Comparison of ENCODE assay signal across 17 cellular contexts in the genomic region with DNA sequence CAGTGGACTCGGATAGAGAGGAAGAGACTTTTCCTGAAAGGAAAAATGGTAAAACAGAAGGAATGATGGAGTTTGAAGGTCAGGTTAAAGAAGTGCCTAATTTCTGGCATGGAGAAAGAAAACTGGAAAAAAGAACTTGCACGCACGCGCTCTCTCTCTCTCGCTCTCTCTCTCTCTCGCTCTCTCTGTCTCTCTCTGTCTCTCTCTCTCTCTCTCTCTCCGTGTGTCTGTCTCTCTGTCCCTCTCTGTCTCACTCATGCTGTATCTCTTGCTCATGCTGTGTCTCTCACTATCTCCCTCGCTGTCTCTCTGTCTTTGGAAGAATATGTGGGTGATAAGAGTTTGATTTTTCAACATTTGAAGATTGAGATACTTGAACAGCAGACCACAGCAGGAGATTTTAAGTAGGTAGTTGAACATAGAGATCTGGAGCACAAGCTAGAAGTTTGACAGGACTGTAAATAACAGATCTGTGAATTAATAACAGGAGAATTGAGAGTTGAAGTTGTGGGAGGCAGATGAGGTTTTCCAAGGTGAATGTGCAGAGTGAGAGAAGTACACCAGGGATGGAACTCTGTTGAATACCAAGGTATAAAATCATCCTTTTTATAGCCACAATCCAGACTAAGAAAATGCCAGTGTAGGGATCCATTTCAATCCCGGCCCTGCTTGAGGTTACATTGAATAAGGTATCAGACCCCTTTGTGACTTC. TPM values are rescaled to one million over a fixed set of nuclear protein-coding genes. Genes with fewer than 3 reads are reported as not detected.
DNase-seq lines count a peak whose midpoint lies in the region; ATAC-seq, FAIRE-seq and TF ChIP-seq lines count a peak whose summit lies in the region.
"Had no signal": no experiment of that assay in that cellular context is flagged by ENCODE, and none has a peak within 500 bp of the region (broad histone marks: within the 10 kb centered on the region; RNA-seq: fewer than 3 reads in every experiment).

No MANE protein-coding gene starts in this region.

- DNase-seq in activated CD4-positive, alpha-beta memory T cell treated with anti-CD3 and anti-CD28 coated beads for 36 hours, result no peak
- no peak for DNase-seq in activated CD4-positive, alpha-beta memory T cell treated with anti-CD3 and anti-CD28 coated beads, Interleukin-2, amount 10 ng/mL, durations not matched to agents 7 days and 5 days
- DNase-seq in GM23248 (peak; percentile 37), GM12878 (ENCODE audit: low read depth, low spot score) (no peak), natural killer cell (no peak), GM12892 (ENCODE audit: insufficient read length) (no peak), NCI-H526 (lab: John Stamatoyannopoulos, UW) (no peak)
- DNase-seq in stimulated activated CD4-positive, alpha-beta T cell treated with anti-CD3 and anti-CD28 coated beads, Interleukin-4, amount 100 ng/mL, for 24 hours, result no peak
- DNase-seq: activated CD4-positive, alpha-beta T cell treated with anti-CD3 and anti-CD28 coated beads, Interleukin-2, amount 50 U/mL, for 4 hours; activated naive CD4-positive, alpha-beta T cell treated with Interleukin-2 at 50 U/mL for 16 hours; DMS153; esophagus squamous epithelium; NCI-H146; NCI-H510A treated with DMSO at 0.1 percent for 48 hours; ovary had no signal

- H3K9ac ChIP-seq in GM23248 (no peak overlapping the region), GM12878 (ENCODE audit: control insufficient read depth, insufficient read depth, low read length) (no peak overlapping the region)

- TF ChIP-seq POLR2A in GM12878 (IDR thresholded peaks at IDR 0.05; ENCODE audit: low read depth, low read length) (no peak), GM12892 (IDR thresholded peaks at IDR 0.05; ENCODE audit: low read depth, low read length) (no peak)

- RAD21 ChIA-PET in GM12878 (lab: Charles Lee; ENCODE audit: unreplicated experiment), result interaction anchor here (1.0 to 1.4 kb wide), 3 partner anchors 27 to 37 kb away, joined by 3 to 6 read pairs (median 3); partner anchors contain the start of gene ADD3

- ATAC-seq in GM12878 (no peak), natural killer cell (peak in 1 of 3 donors; percentile 6)

- no peak overlapping the region for H3K4me3 Mint-ChIP-seq in activated CD4-positive, alpha-beta memory T cell treated with anti-CD3 and anti-CD28 coated beads for 36 hours
- H3K4me3 Mint-ChIP-seq in activated CD4-positive, alpha-beta memory T cell treated with anti-CD3 and anti-CD28 coated beads, Interleukin-2, amount 10 ng/mL, durations not matched to agents 7 days and 5 days, result no peak overlapping the region
- peak overlapping the region; percentile 48 for H3K4me3 Mint-ChIP-seq in natural killer cell

- TF ChIP-seq CTCF in GM12878 (IDR thresholded peaks at IDR 0.05 in 2 of 3, conservative IDR thresholded peaks at IDR 0.05 in 1 of 3; ENCODE audit: control insufficient read depth in 2 of 3, extremely low read depth in 1 of 3, insufficient read depth in 1 of 3, low read depth in 3 of 3, low read length in 3 of 3) (no peak), natural killer cell (IDR thresholded peaks at IDR 0.05) (no peak)

- no TSS peak for BruUV-seq in GM12878 (replicated peaks; lab: Mats Ljungman, UMichigan)

- FAIRE-seq in GM12878 (lab: Jason Lieb, UNC), result no peak
- FAIRE-seq in GM12892 (lab: Jason Lieb, UNC), result no peak

- peaks cover under 1% of the 10 kb centered on the region for H3F3A ChIP-seq in GM23248 (ENCODE audit: insufficient read depth)

- H3K36me3 ChIP-seq in GM23248 (ENCODE audit: low read depth), result no peaks in the 10 kb centered on the region; the same call in 1 of the 2 replicates
- H3K36me3 ChIP-seq in GM12878 (ENCODE audit: control insufficient read depth in 2 of 2, insufficient read depth in 2 of 2, low read length in 1 of 2), result no peaks in the 10 kb centered on the region; a peak in 1 of 4 replicates
- H3K36me3 ChIP-seq: esophagus squamous epithelium, ovary had no signal

- H3K4me3 ChIP-seq in GM23248, result no peak overlapping the region
- H3K4me3 ChIP-seq in GM12878, result no peak overlapping the region
- H3K4me3 ChIP-seq: coronary artery, esophagus squamous epithelium, hepatocyte, ovary had no signal

- H3K4me2 ChIP-seq in GM23248 (ENCODE audit: unreplicated experiment), result peak overlapping the region; percentile 51
- H3K4me2 ChIP-seq in GM12878 (ENCODE audit: control insufficient read depth, insufficient read depth), result no peak overlapping the region
- H3K4me2 ChIP-seq: hepatocyte had no signal

- H3K9me3 ChIP-seq in GM23248 (ENCODE audit: low read depth) (no peaks in the 10 kb centered on the region), GM12878 (replicated peaks; ENCODE audit: control insufficient read depth, insufficient read depth, low read length) (no peaks in the 10 kb centered on the region)
- H3K9me3 ChIP-seq: esophagus squamous epithelium, ovary had no signal

- H3K36me3 Mint-ChIP-seq in activated CD4-positive, alpha-beta memory T cell treated with anti-CD3 and anti-CD28 coated beads for 36 hours, result peaks cover 5% of the 10 kb centered on the region
- peaks cover 22% of the 10 kb centered on the region for H3K36me3 Mint-ChIP-seq in activated CD4-positive, alpha-beta memory T cell treated with anti-CD3 and anti-CD28 coated beads, Interleukin-2, amount 10 ng/mL, durations not matched to agents 7 days and 5 days (ENCODE audit: low read depth)
- H3K36me3 Mint-ChIP-seq in natural killer cell, result no peaks in the 10 kb centered on the region

- CTCF ChIA-PET in activated CD4-positive, alpha-beta memory T cell treated with anti-CD3 and anti-CD28 coated beads for 36 hours (lab: Charles Lee), result interaction anchor here (1.0 to 1.5 kb wide), 2 partner anchors 17 to 25 kb away, joined by 3 read pairs; no protein-coding TSS in a partner anchor
- CTCF ChIA-PET in activated CD4-positive, alpha-beta memory T cell treated with anti-CD3 and anti-CD28 coated beads, Interleukin-2, amount 10 ng/mL, durations not matched to agents 7 days and 5 days (lab: Charles Lee), result interaction anchor here (0.8 to 1.7 kb wide), 3 partner anchors 10 to 63 kb away, joined by 3 to 5 read pairs (median 3); no protein-coding TSS in a partner anchor
- CTCF ChIA-PET in GM12878 (lab: Yijun Ruan, JAX), result interaction anchor here (1.2 to 1.9 kb wide), 6 partner anchors 10 to 95 kb away, joined by 3 to 6 read pairs (median 4); no protein-coding TSS in a partner anchor

- WGBS in GM23248 (ENCODE audit: low coverage in 1 of 2, low lambda C conversion rate in 2 of 2, missing lambda C conversion rate in 2 of 2), 2 experiments, result 93 to 96% methylated on average over 7 to 9 of the region's 9 CpGs
- 100% methylated on average over 9 of the region's 9 CpGs for whole genome bisulfite sequencing in GM12878 (ENCODE audit: insufficient coverage, insufficient replicate concordance, low lambda C conversion rate, missing lambda C conversion rate)

- H3K4me1 ChIP-seq in GM23248 (ENCODE audit: insufficient read depth), result peaks cover 45% of the 10 kb centered on the region
- H3K4me1 ChIP-seq in GM12878 (ENCODE audit: control insufficient read depth, insufficient read depth, low read length), result peaks cover 8% of the 10 kb centered on the region

- peak overlapping the region; percentile 28 for H3K27ac ChIP-seq in GM23248
- H3K27ac ChIP-seq in GM12878 (ENCODE audit: control insufficient read depth, insufficient read depth), result no peak overlapping the region
- H3K27ac ChIP-seq: coronary artery, esophagus squamous epithelium, hepatocyte, ovary had no signal

- POLR2A ChIA-PET in activated CD4-positive, alpha-beta memory T cell treated with anti-CD3 and anti-CD28 coated beads for 36 hours (lab: Charles Lee), result interaction anchor here (1.6 kb wide), 1 partner anchor 27 kb away, joined by 6 read pairs; no protein-coding TSS in a partner anchor
- POLR2A ChIA-PET in activated CD4-positive, alpha-beta memory T cell treated with anti-CD3 and anti-CD28 coated beads, Interleukin-2, amount 10 ng/mL, durations not matched to agents 7 days and 5 days (lab: Charles Lee), result no interaction called here
- POLR2A ChIA-PET in GM12878 (lab: Charles Lee), result interaction anchor here (1.2 to 3.0 kb wide), 2 partner anchors 10 to 17 kb away, joined by 4 to 6 read pairs; no protein-coding TSS in a partner anchor

- peak overlapping the region; percentile 16 for H3K27ac Mint-ChIP-seq in activated CD4-positive, alpha-beta memory T cell treated with anti-CD3 and anti-CD28 coated beads for 36 hours
- H3K27ac Mint-ChIP-seq in activated CD4-positive, alpha-beta memory T cell treated with anti-CD3 and anti-CD28 coated beads, Interleukin-2, amount 10 ng/mL, durations not matched to agents 7 days and 5 days, result no peak overlapping the region
- peak overlapping the region; percentile 81 to 86 for H3K27ac Mint-ChIP-seq in natural killer cell

- intact Hi-C loops in activated CD4-positive, alpha-beta memory T cell treated with anti-CD3 and anti-CD28 coated beads for 36 hours (cut with micrococcal nuclease), result loop anchor here (2.0 kb wide), 1 partner anchor 16 kb away; no protein-coding TSS in a partner anchor
- intact Hi-C loops in GM12878 (cut with micrococcal nuclease; ENCODE audit: unreplicated experiment), result no loop called here
- intact Hi-C loops in natural killer cell (cut with micrococcal nuclease), result loop anchor here (5.0 kb wide), 2 partner anchors 34 to 36 kb away; partner anchors contain the start of gene ADD3

- SMC1A ChIA-PET in GM12878 (lab: Charles Lee; ENCODE audit: uncharacterized antibody, unreplicated experiment), result interaction anchor here (1.0 to 4.6 kb wide), 6 partner anchors 12 to 77 kb away, joined by 3 to 15 read pairs (median 4); no protein-coding TSS in a partner anchor

- no peaks in the 10 kb centered on the region for H3K27me3 Mint-ChIP-seq in activated CD4-positive, alpha-beta memory T cell treated with anti-CD3 and anti-CD28 coated beads for 36 hours
- no peaks in the 10 kb centered on the region for H3K27me3 Mint-ChIP-seq in activated CD4-positive, alpha-beta memory T cell treated with anti-CD3 and anti-CD28 coated beads, Interleukin-2, amount 10 ng/mL, durations not matched to agents 7 days and 5 days
- H3K27me3 Mint-ChIP-seq in natural killer cell (ENCODE audit: low read depth in 2 of 2), result no peaks in the 10 kb centered on the region

- H3K79me2 ChIP-seq in GM23248 (ENCODE audit: insufficient read depth) (peaks cover 100% of the 10 kb centered on the region), GM12878 (ENCODE audit: control insufficient read depth, insufficient read depth, low read length) (peaks cover 1% of the 10 kb centered on the region)

- H3K9me3 Mint-ChIP-seq in activated CD4-positive, alpha-beta memory T cell treated with anti-CD3 and anti-CD28 coated beads for 36 hours, result no peaks in the 10 kb centered on the region
- peaks cover 4% of the 10 kb centered on the region for H3K9me3 Mint-ChIP-seq in activated CD4-positive, alpha-beta memory T cell treated with anti-CD3 and anti-CD28 coated beads, Interleukin-2, amount 10 ng/mL, durations not matched to agents 7 days and 5 days
- H3K9me3 Mint-ChIP-seq in natural killer cell, result no peaks in the 10 kb centered on the region

- no peaks in the 10 kb centered on the region for H3K27me3 ChIP-seq in GM23248 (replicated peaks; ENCODE audit: insufficient read depth)
- no peaks in the 10 kb centered on the region for H3K27me3 ChIP-seq in GM12878 (replicated peaks in 1 of 2; ENCODE audit: control insufficient read depth in 2 of 2, insufficient read depth in 2 of 2, low read length in 1 of 2)
- H3K27me3 ChIP-seq: esophagus squamous epithelium, hepatocyte, ovary had no signal

- TF ChIP-seq EP300 in GM12878 (IDR thresholded peaks at IDR 0.05; ENCODE audit: borderline replicate concordance in 1 of 2, control insufficient read depth in 1 of 2, low read depth in 2 of 2, low read length in 2 of 2), result no peak

- in situ Hi-C loops in GM23248 (cut with MboI) (no loop called here), GM12878 (cut with MboI) (no loop called here)

- H4K20me1 ChIP-seq in GM23248 (ENCODE audit: insufficient read depth), result no peaks in the 10 kb centered on the region
- no peaks in the 10 kb centered on the region for H4K20me1 ChIP-seq in GM12878 (ENCODE audit: control insufficient read depth, insufficient read depth)

- H2AFZ ChIP-seq in GM23248 (no peak overlapping the region), GM12878 (ENCODE audit: control insufficient read depth, low read depth, low read length) (no peak overlapping the region)
- H2AFZ ChIP-seq: hepatocyte had no signal

- no peak for TF ChIP-seq RAD21 in GM12878 (IDR thresholded peaks at IDR 0.05; ENCODE audit: insufficient read depth, low read depth, low read length)

- H3K4me1 Mint-ChIP-seq in activated CD4-positive, alpha-beta memory T cell treated with anti-CD3 and anti-CD28 coated beads for 36 hours (ENCODE audit: low read depth), result peaks cover 76% of the 10 kb centered on the region
- H3K4me1 Mint-ChIP-seq in activated CD4-positive, alpha-beta memory T cell treated with anti-CD3 and anti-CD28 coated beads, Interleukin-2, amount 10 ng/mL, durations not matched to agents 7 days and 5 days, result peaks cover 56% of the 10 kb centered on the region
- H3K4me1 Mint-ChIP-seq in natural killer cell, result peaks cover 62 to 63% of the 10 kb centered on the region in 2 donors

- H3K9me2 ChIP-seq in GM23248 (ENCODE audit: insufficient read depth), result no peaks in the 10 kb centered on the region

RNA-seq across cellular contexts. Expression of gene ADD3, which starts 33.1 kb away (rescaled TPM):
- 10 to 100 TPM; 92.3 to 93.3 TPM for total RNA-seq in activated CD4-positive, alpha-beta memory T cell treated with anti-CD3 and anti-CD28 coated beads for 36 hours
- 100 to 1,000 TPM; 400 to 401 TPM for total RNA-seq in activated CD4-positive, alpha-beta memory T cell treated with anti-CD3 and anti-CD28 coated beads, Interleukin-2, amount 10 ng/mL, durations not matched to agents 7 days and 5 days
- 128 and 1,101 TPM in 2 replicates for total RNA-seq in GM23248 (2014; rRNA removed; shearing (Covaris generic))
- polyA plus RNA-seq in GM23248 (2016; fragmentation: Nextera tagmentation; extraction: Ambion mirVana) (129 and 133 TPM in 2 replicates), GM12878 (2011; rRNA removed) (127 and 194 TPM in 2 replicates), GM12878 (2014; fragmentation: Illumina TruSeq; extraction: Trizol) (129 and 199 TPM in 2 replicates), GM12878 (2014; fragmentation: Nextera tagmentation; extraction: Ambion mirVana) (10 to 100 TPM; 27.3 to 28.5 TPM), GM12878 (2014; rRNA removed) (45.4 and 69.6 TPM in 2 replicates), GM12878 (2016; fragmentation: Nextera tagmentation; extraction: Ambion mirVana) (10 to 100 TPM; 60.4 to 66.0 TPM)
- 347 and 446 TPM in 2 replicates for total RNA-seq in GM12878 (2013; cell fraction: nucleolus; rRNA removed)
- total RNA-seq in GM12878 (2014; rRNA removed) (77.9 and 85.0 TPM in 2 replicates), GM12878 (2014; rRNA removed; fragmentation: Illumina TruSeq; extraction: Trizol) (90.1 and 101 TPM in 2 replicates), GM12878 (2021) (52.8 and 56.1 TPM in 2 replicates), natural killer cell (100 to 1,000 TPM; 341 to 437 (median 344) TPM)
- polyA plus RNA-seq in GM12878 (2011; ENCODE audit: low read depth), result 32.4 TPM
- 43.0 and 68.9 TPM in 2 replicates for polyA plus RNA-seq in GM12878 (2011; cell fraction: cytosol; rRNA removed)
- 106 and 146 TPM in 2 replicates for polyA plus RNA-seq in GM12878 (2011; cell fraction: nucleus; rRNA removed)
- polyA plus RNA-seq in GM12878 (2012), result 30.8 and 46.9 TPM in 2 replicates
- 81.3 and 138 TPM in 2 replicates for polyA minus RNA-seq in GM12878 (2011; rRNA and poly(A)+ RNA removed)
- 37.7 and 46.4 TPM in 2 replicates for polyA minus RNA-seq in GM12878 (2011; cell fraction: cytosol; rRNA and poly(A)+ RNA removed)
- 61.5 and 80.8 TPM in 2 replicates for polyA minus RNA-seq in GM12878 (2011; cell fraction: nucleus; rRNA and poly(A)+ RNA removed)
- polyA plus RNA-seq in GM12892 (2012; ENCODE audit: missing spikeins), result 20.9 TPM
